In the genomic region with DNA sequence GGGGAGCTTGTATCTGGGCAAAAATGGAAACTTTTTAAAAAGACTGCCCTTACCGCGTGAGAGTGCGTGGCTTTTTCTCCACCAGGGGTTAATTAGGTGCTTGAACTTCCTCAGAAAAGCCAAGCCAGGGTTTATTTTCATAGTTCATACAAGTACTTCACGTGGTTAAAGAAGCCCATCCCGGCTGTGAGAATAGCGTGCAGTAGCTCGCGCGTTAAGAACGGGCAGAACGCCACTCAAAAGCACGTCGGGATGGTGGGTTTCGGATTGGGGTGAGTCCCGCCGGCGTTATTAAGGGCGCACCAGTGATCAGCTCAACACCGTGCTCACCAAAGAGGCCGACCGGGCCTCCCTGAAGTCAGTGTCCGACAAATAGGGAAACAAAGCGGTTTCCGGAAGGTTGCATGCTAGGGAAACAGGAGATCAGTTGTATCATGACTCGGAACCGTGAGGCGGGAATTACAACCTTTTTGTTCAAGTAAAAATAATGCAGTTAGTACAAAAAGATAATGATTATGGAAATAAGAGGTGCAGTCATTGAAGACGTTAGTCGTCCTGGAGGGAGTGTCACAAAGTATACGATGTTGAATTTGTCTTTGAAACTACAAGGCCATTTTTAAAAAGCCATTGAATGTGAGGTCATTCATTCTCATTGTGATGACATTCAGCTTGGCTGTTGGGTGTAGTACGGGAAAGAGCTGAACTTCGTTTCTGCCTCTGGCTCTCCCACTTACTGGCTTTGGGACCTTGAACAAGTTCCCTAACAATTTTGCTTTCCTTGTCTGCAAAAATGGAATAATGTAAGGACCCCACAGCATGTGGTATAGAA, we compare ENCODE assay signal across 7 cellular contexts. TPM values are rescaled to one million over a fixed set of nuclear protein-coding genes. Genes with fewer than 3 reads are reported as not detected.
A peak's percentile ranks its signal among the peaks of the same experiment; 100 is the strongest.
DNase-seq lines count a peak whose midpoint lies in the region; ATAC-seq, FAIRE-seq and TF ChIP-seq lines count a peak whose summit lies in the region.

No MANE protein-coding gene starts in this region.

- no peak for TF ChIP-seq RAD21 in Ishikawa (IDR thresholded peaks at IDR 0.05; ENCODE audit: low read depth)

- ATAC-seq in GM21825 (IDR thresholded peaks at IDR 0.05; ENCODE audit: unreplicated experiment): peak; percentile 22
- ATAC-seq in T-cell (replicated peaks in 1 of 4): peak; percentile 14 to 41 (median 32)
- peak; percentile 13 for ATAC-seq in memory B cell (ENCODE audit: low read depth)
- ATAC-seq in stimulated activated naive CD8-positive, alpha-beta T cell treated with anti-CD3 and anti-CD28 coated beads, Interleukin-15, Interleukin-2, amounts not matched to agents 100 U/mL and 50 U/mL, for 24 hours: peak; percentile 15

- H3K4me1 Mint-ChIP-seq in T-cell (peaks cover 20 to 21% (median 20%) of the 10 kb centered on the region in 3 donors), memory B cell (peaks cover 18% of the 10 kb centered on the region)
- H3K4me1 Mint-ChIP-seq in dendritic cell treated with granulocyte-macrophage colony-stimulating factor and Interleukin-4, amounts not matched to agents 40 ng/mL and 50 ng/mL, for 4 days (ENCODE audit: low read depth): peaks cover 22% of the 10 kb centered on the region

- no peak for TF ChIP-seq EP300 in Ishikawa (IDR thresholded peaks at IDR 0.05; ENCODE audit: borderline replicate concordance)

- CTCF ChIA-PET in T-cell (lab: Charles Lee): interaction anchor here (0.5 to 1.7 kb wide), 6 partner anchors 11 to 1551 kb away, joined by 3 to 8 read pairs (median 4); no protein-coding TSS in a partner anchor

- FAIRE-seq in GM12891 (lab: Jason Lieb, UNC): peak; percentile 56

- no peaks in the 10 kb centered on the region for H3K27me3 Mint-ChIP-seq in T-cell
- no peaks in the 10 kb centered on the region for H3K27me3 Mint-ChIP-seq in dendritic cell treated with granulocyte-macrophage colony-stimulating factor and Interleukin-4, amounts not matched to agents 40 ng/mL and 50 ng/mL, for 4 days
- no peaks in the 10 kb centered on the region for H3K27me3 Mint-ChIP-seq in memory B cell

- intact Hi-C loops in dendritic cell treated with granulocyte-macrophage colony-stimulating factor and Interleukin-4, amounts not matched to agents 40 ng/mL and 50 ng/mL, for 4 days (cut with micrococcal nuclease): loop anchor here (5.0 kb wide), 1 partner anchor 42 kb away; a partner anchor contains a TSS

- H3K9me3 Mint-ChIP-seq in T-cell: peaks cover 0 to 6% (median 0%) of the 10 kb centered on the region in 3 donors
- H3K9me3 Mint-ChIP-seq in dendritic cell treated with granulocyte-macrophage colony-stimulating factor and Interleukin-4, amounts not matched to agents 40 ng/mL and 50 ng/mL, for 4 days: no peaks in the 10 kb centered on the region
- peaks cover 5% of the 10 kb centered on the region for H3K9me3 Mint-ChIP-seq in memory B cell

- H3K4me3 Mint-ChIP-seq in T-cell (peak overlapping the region; percentile 90 to 99 (median 90)), memory B cell (peak overlapping the region; percentile 98)
- peak overlapping the region; percentile 94 for H3K4me3 Mint-ChIP-seq in dendritic cell treated with granulocyte-macrophage colony-stimulating factor and Interleukin-4, amounts not matched to agents 40 ng/mL and 50 ng/mL, for 4 days

- H3K27ac Mint-ChIP-seq in T-cell (peak overlapping the region; percentile 72 to 92), memory B cell (peak overlapping the region; percentile 93)
- peak overlapping the region; percentile 97 for H3K27ac Mint-ChIP-seq in dendritic cell treated with granulocyte-macrophage colony-stimulating factor and Interleukin-4, amounts not matched to agents 40 ng/mL and 50 ng/mL, for 4 days

- H3K36me3 Mint-ChIP-seq in T-cell (no peaks in the 10 kb centered on the region), memory B cell (peaks cover 3% of the 10 kb centered on the region)
- peaks cover 13% of the 10 kb centered on the region for H3K36me3 Mint-ChIP-seq in dendritic cell treated with granulocyte-macrophage colony-stimulating factor and Interleukin-4, amounts not matched to agents 40 ng/mL and 50 ng/mL, for 4 days (ENCODE audit: low read depth)

- POLR2A ChIA-PET in T-cell (lab: Charles Lee): interaction anchor here (0.6 to 1.0 kb wide), 3 partner anchors 11 to 228 kb away, joined by 3 to 13 read pairs (median 3); no protein-coding TSS in a partner anchor

- DNase-seq in GM12891 (ENCODE audit: insufficient read length, low spot score) (no peak), T-cell (peak in 13 of 34 experiments; percentile 0 to 26 (median 6)), memory B cell (ENCODE audit: low spot score in 2 of 2) (no peak)
- DNase-seq in stimulated activated naive CD8-positive, alpha-beta T cell treated with anti-CD3 and anti-CD28 coated beads, Interleukin-15, Interleukin-2, amounts not matched to agents 100 U/mL and 50 U/mL, for 24 hours: peak; percentile 53

- TF ChIP-seq POLR2A in GM12891 (IDR thresholded peaks at IDR 0.05; ENCODE audit: low read depth, low read length): no peak; the same call in 1 of the 2 replicates

TF ChIP-seq in GM12891, 5 proteins besides CTCF, POLR2A, EP300 and RAD21:
- TF ChIP-seq TAF1 (IDR thresholded peaks at IDR 0.05; ENCODE audit: low read depth, low read length) (no peak), POU2F2 (IDR thresholded peaks at IDR 0.05; ENCODE audit: low read depth, low read length) (no peak)
TF ChIP-seq in GM12891: peak in this region for 0.

TF ChIP-seq in Ishikawa, 13 proteins besides CTCF, POLR2A, EP300 and RAD21:
- no peak; the same call in 1 of the 2 replicates for TF ChIP-seq TAF1 (IDR thresholded peaks at IDR 0.05; ENCODE audit: low read depth)
- TF ChIP-seq, protein P1, sequence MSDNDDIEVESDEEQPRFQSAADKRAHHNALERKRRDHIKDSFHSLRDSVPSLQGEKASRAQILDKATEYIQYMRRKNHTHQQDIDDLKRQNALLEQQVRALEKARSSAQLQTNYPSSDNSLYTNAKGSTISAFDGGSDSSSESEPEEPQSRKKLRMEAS (IDR thresholded peaks at IDR 0.05): peak; percentile 63; the same call in 1 of the 2 replicates
- TF ChIP-seq, protein P2, sequence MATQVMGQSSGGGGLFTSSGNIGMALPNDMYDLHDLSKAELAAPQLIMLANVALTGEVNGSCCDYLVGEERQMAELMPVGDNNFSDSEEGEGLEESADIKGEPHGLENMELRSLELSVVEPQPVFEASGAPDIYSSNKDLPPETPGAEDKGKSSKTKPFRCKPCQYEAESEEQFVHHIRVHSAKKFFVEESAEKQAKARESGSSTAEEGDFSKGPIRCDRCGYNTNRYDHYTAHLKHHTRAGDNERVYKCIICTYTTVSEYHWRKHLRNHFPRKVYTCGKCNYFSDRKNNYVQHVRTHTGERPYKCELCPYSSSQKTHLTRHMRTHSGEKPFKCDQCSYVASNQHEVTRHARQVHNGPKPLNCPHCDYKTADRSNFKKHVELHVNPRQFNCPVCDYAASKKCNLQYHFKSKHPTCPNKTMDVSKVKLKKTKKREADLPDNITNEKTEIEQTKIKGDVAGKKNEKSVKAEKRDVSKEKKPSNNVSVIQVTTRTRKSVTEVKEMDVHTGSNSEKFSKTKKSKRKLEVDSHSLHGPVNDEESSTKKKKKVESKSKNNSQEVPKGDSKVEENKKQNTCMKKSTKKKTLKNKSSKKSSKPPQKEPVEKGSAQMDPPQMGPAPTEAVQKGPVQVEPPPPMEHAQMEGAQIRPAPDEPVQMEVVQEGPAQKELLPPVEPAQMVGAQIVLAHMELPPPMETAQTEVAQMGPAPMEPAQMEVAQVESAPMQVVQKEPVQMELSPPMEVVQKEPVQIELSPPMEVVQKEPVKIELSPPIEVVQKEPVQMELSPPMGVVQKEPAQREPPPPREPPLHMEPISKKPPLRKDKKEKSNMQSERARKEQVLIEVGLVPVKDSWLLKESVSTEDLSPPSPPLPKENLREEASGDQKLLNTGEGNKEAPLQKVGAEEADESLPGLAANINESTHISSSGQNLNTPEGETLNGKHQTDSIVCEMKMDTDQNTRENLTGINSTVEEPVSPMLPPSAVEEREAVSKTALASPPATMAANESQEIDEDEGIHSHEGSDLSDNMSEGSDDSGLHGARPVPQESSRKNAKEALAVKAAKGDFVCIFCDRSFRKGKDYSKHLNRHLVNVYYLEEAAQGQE (IDR thresholded peaks at IDR 0.05; ENCODE audit: low read depth): no peak
- no peak for TF ChIP-seq ZBTB7A (IDR thresholded peaks at IDR 0.05; ENCODE audit: low read depth)
- no peak for TF ChIP-seq YY1 (IDR thresholded peaks at IDR 0.05; ENCODE audit: low read depth)
- TF ChIP-seq CEBPB (IDR thresholded peaks at IDR 0.05): no peak
- no peak for TF ChIP-seq TCF12 (IDR thresholded peaks at IDR 0.05; ENCODE audit: low read depth)
- TF ChIP-seq EGR1 (IDR thresholded peaks at IDR 0.05): no peak
- TF ChIP-seq TEAD4 (IDR thresholded peaks at IDR 0.05): no peak
- TF ChIP-seq NFIC (IDR thresholded peaks at IDR 0.05): 0 out of 2 replicates have a peak, but pooled peaks have one; percentile 9
- no peak for TF ChIP-seq CREB1 (IDR thresholded peaks at IDR 0.05; ENCODE audit: low read depth)
- no peak for TF ChIP-seq FOXM1 (IDR thresholded peaks at IDR 0.05; ENCODE audit: borderline replicate concordance, low read depth)
- TF ChIP-seq, protein P3, sequence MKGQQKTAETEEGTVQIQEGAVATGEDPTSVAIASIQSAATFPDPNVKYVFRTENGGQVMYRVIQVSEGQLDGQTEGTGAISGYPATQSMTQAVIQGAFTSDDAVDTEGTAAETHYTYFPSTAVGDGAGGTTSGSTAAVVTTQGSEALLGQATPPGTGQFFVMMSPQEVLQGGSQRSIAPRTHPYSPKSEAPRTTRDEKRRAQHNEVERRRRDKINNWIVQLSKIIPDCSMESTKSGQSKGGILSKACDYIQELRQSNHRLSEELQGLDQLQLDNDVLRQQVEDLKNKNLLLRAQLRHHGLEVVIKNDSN (IDR thresholded peaks at IDR 0.05): no peak

RNA-seq across cellular contexts. Expression of a gene that starts 0.9 kb away (rescaled TPM):
- 4.1 TPM for polyA plus RNA-seq in GM12891 (2012; ENCODE audit: low read depth, missing spikeins)
- total RNA-seq in T-cell: 1 to 10 TPM in 4 of 5 donors, under 1 TPM in 1; 0.73 to 6.4 (median 5.3) TPM

RNA-seq across cellular contexts. Expression of a gene that starts 41.6 kb away (rescaled TPM):
- polyA plus RNA-seq in GM12891 (2012; ENCODE audit: low read depth, missing spikeins): 3.1 TPM
- 10 to 100 TPM; 21.3 to 25.9 (median 23.6) TPM for total RNA-seq in T-cell
